Comparison of ENCODE assay signal across 38 cellular contexts in genomic region chr20:23570178-23570577, GRCh38. TPM values are rescaled to one million over a fixed set of nuclear protein-coding genes. Genes with fewer than 3 reads are reported as not detected.
"Had no signal": no experiment of that assay in that cellular context is flagged by ENCODE, and none has a peak within 500 bp of the region (broad histone marks: within the 10 kb centered on the region; RNA-seq: fewer than 3 reads in every experiment).

No MANE protein-coding gene starts in this region.

- H3K4me3 ChIP-seq: adrenal gland, ascending aorta, breast epithelium, cardiac muscle cell, coronary artery, dorsolateral prefrontal cortex, gastrocnemius medialis had no signal

- H3K36me3 Mint-ChIP-seq: activated CD4-positive, alpha-beta memory T cell treated with anti-CD3 and anti-CD28 coated beads for 36 hours; activated CD8-positive, alpha-beta memory T cell treated with anti-CD3 and anti-CD28 coated beads, Interleukin-2, amount 10 ng/mL, durations not matched to agents 7 days and 5 days; activated naive CD4-positive, alpha-beta T cell treated with anti-CD3 and anti-CD28 coated beads, Interleukin-2, amount 50 U/mL, for 24 hours; activated naive CD8-positive, alpha-beta T cell treated with anti-CD3 and anti-CD28 coated beads for 36 hours; brain had no signal

- H3K27me3 ChIP-seq: adrenal gland, ascending aorta, breast epithelium, cardiac muscle cell, foreskin keratinocyte, gastrocnemius medialis had no signal

- H3K27ac ChIP-seq: adrenal gland, ascending aorta, breast epithelium, cardiac muscle cell, coronary artery, dorsolateral prefrontal cortex, foreskin keratinocyte, gastrocnemius medialis, WERI-Rb-1 had no signal

- H3K9me3 ChIP-seq: ascending aorta, breast epithelium, gastrocnemius medialis had no signal

- H3K4me1 Mint-ChIP-seq: activated B cell treated with CpG ODN at 0.5 μM for 24 hours; activated CD8-positive, alpha-beta memory T cell treated with anti-CD3 and anti-CD28 coated beads, Interleukin-2, amount 10 ng/mL, durations not matched to agents 7 days and 5 days; activated naive CD4-positive, alpha-beta T cell treated with anti-CD3 and anti-CD28 coated beads, Interleukin-2, amount 50 U/mL, for 24 hours; activated naive CD8-positive, alpha-beta T cell treated with anti-CD3 and anti-CD28 coated beads for 36 hours; activated naive CD8-positive, alpha-beta T cell treated with anti-CD3 and anti-CD28 coated beads, Interleukin-2, amount 50 U/mL, for 24 hours; brain; T-helper 17 cell had no signal

- H3K4me1 ChIP-seq: ascending aorta, breast epithelium, foreskin keratinocyte, gastrocnemius medialis had no signal

- H3K4me3 Mint-ChIP-seq: activated B cell treated with CpG ODN at 0.5 μM for 24 hours; activated CD4-positive, alpha-beta memory T cell treated with anti-CD3 and anti-CD28 coated beads for 36 hours; activated CD8-positive, alpha-beta memory T cell treated with anti-CD3 and anti-CD28 coated beads, Interleukin-2, amount 10 ng/mL, durations not matched to agents 7 days and 5 days; activated CD8-positive, alpha-beta T cell treated with anti-CD3 and anti-CD28 coated beads, Interleukin-2, amount 10 ng/mL, durations not matched to agents 7 days and 5 days; activated naive CD4-positive, alpha-beta T cell treated with anti-CD3 and anti-CD28 coated beads for 36 hours; activated naive CD4-positive, alpha-beta T cell treated with anti-CD3 and anti-CD28 coated beads, Interleukin-2, amount 50 U/mL, for 24 hours; activated naive CD8-positive, alpha-beta T cell treated with anti-CD3 and anti-CD28 coated beads for 36 hours; activated naive CD8-positive, alpha-beta T cell treated with anti-CD3 and anti-CD28 coated beads, Interleukin-2, amount 50 U/mL, for 24 hours; activated T-helper 1 cell treated with anti-CD3 and anti-CD28 coated beads, Interleukin-12 subunit alpha, Interleukin-12 subunit beta, Interleukin-2, Interleukin-4 antibody, amounts not matched to agents 30 ng/mL and 10 ng/mL and 1 ng/mL, durations not matched to agents 14 hours and 24 hours and 36 hours; brain; central memory CD8-positive, alpha-beta T cell; dendritic cell treated with granulocyte-macrophage colony-stimulating factor and Interleukin-4, amounts not matched to agents 40 ng/mL and 50 ng/mL, for 4 days; endodermal cell; T-helper 17 cell; T-helper 2 cell treated with Interferon-gamma antibody and Interleukin-4, amounts not matched to agents 5 μg/mL and 100 μg/mL, for 36 hours had no signal

- H3K36me3 ChIP-seq: adrenal gland, ascending aorta, breast epithelium, cardiac muscle cell, gastrocnemius medialis, WERI-Rb-1 had no signal

- ATAC-seq: activated CD8-positive, alpha-beta memory T cell treated with anti-CD3 and anti-CD28 coated beads, Interleukin-2, amount 10 ng/mL, durations not matched to agents 7 days and 5 days; activated CD8-positive, alpha-beta T cell treated with anti-CD3 and anti-CD28 coated beads, Interleukin-2, amount 10 ng/mL, durations not matched to agents 7 days and 5 days; activated naive CD8-positive, alpha-beta T cell treated with anti-CD3 and anti-CD28 coated beads, Interleukin-2, amount 50 U/mL, for 24 hours; esophagus mucosa; foreskin keratinocyte; gastrocnemius medialis; T-helper 17 cell had no signal

- H3K27me3 Mint-ChIP-seq: activated naive CD8-positive, alpha-beta T cell treated with anti-CD3 and anti-CD28 coated beads for 36 hours had no signal

- DNase-seq: activated B cell treated with CpG ODN at 0.5 μM for 24 hours; activated CD4-positive, alpha-beta memory T cell treated with anti-CD3 and anti-CD28 coated beads for 36 hours; activated CD4-positive, alpha-beta T cell treated with anti-CD3 and anti-CD28 coated beads for 48 hours; activated CD8-positive, alpha-beta memory T cell treated with anti-CD3 and anti-CD28 coated beads, Interleukin-2, amount 50 U/mL, for 4 hours; activated CD8-positive, alpha-beta T cell treated with anti-CD3 and anti-CD28 coated beads, Interleukin-2, amount 10 ng/mL, durations not matched to agents 7 days and 5 days; activated effector memory CD4-positive, alpha-beta T cell treated with anti-CD3 and anti-CD28 coated beads, Interleukin-2, amount 50 U/mL, for 16 hours; activated naive CD4-positive, alpha-beta T cell treated with anti-CD3 and anti-CD28 coated beads for 36 hours; activated naive CD8-positive, alpha-beta T cell treated with anti-CD3 and anti-CD28 coated beads for 36 hours; activated naive CD8-positive, alpha-beta T cell treated with anti-CD3 and anti-CD28 coated beads, Interleukin-2, amount 50 U/mL, for 24 hours; activated T-cell treated with anti-CD3 and anti-CD28 coated beads, Interleukin-2, amount 50 U/mL, for 1 hour; activated T-cell treated with anti-CD3 and anti-CD28 coated beads, Interleukin-2, amount 50 U/mL, for 48 hours; dorsolateral prefrontal cortex; effector memory CD4-positive, alpha-beta T cell; endodermal cell; foreskin keratinocyte; gastrocnemius medialis; glutamatergic neuron; T-helper 1 cell; T-helper 17 cell; T1000; WERI-Rb-1 had no signal

- H3K27ac Mint-ChIP-seq: activated B cell treated with CpG ODN at 0.5 μM for 24 hours; activated CD4-positive, alpha-beta memory T cell treated with anti-CD3 and anti-CD28 coated beads for 36 hours; activated CD8-positive, alpha-beta memory T cell treated with anti-CD3 and anti-CD28 coated beads, Interleukin-2, amount 10 ng/mL, durations not matched to agents 7 days and 5 days; activated CD8-positive, alpha-beta T cell treated with anti-CD3 and anti-CD28 coated beads, Interleukin-2, amount 10 ng/mL, durations not matched to agents 7 days and 5 days; activated naive CD4-positive, alpha-beta T cell treated with anti-CD3 and anti-CD28 coated beads for 36 hours; activated naive CD8-positive, alpha-beta T cell treated with anti-CD3 and anti-CD28 coated beads for 36 hours; activated naive CD8-positive, alpha-beta T cell treated with anti-CD3 and anti-CD28 coated beads, Interleukin-2, amount 50 U/mL, for 24 hours; activated T-helper 1 cell treated with anti-CD3 and anti-CD28 coated beads, Interleukin-12 subunit alpha, Interleukin-12 subunit beta, Interleukin-2, Interleukin-4 antibody, amounts not matched to agents 30 ng/mL and 10 ng/mL and 1 ng/mL, durations not matched to agents 14 hours and 24 hours and 36 hours; activated T-helper 2 cell treated with anti-CD3 and anti-CD28 coated beads, Interferon-gamma antibody, Interleukin-2, Interleukin-4, amounts not matched to agents 10 μg/mL and 5 μg/mL and 100 μg/mL, durations not matched to agents 14 hours and 24 hours and 36 hours; brain; dendritic cell treated with granulocyte-macrophage colony-stimulating factor and Interleukin-4, amounts not matched to agents 40 ng/mL and 50 ng/mL, for 4 days; endodermal cell; T-helper 17 cell; T-helper 2 cell treated with Interferon-gamma antibody and Interleukin-4, amounts not matched to agents 5 μg/mL and 100 μg/mL, for 36 hours had no signal

- H3K9me3 Mint-ChIP-seq: activated B cell treated with CpG ODN at 0.5 μM for 24 hours; activated CD4-positive, alpha-beta memory T cell treated with anti-CD3 and anti-CD28 coated beads for 36 hours; activated naive CD4-positive, alpha-beta T cell treated with anti-CD3 and anti-CD28 coated beads for 36 hours; activated naive CD4-positive, alpha-beta T cell treated with anti-CD3 and anti-CD28 coated beads, Interleukin-2, amount 50 U/mL, for 24 hours; activated naive CD8-positive, alpha-beta T cell treated with anti-CD3 and anti-CD28 coated beads for 36 hours; activated naive CD8-positive, alpha-beta T cell treated with anti-CD3 and anti-CD28 coated beads, Interleukin-2, amount 50 U/mL, for 24 hours; activated T-helper 1 cell treated with anti-CD3 and anti-CD28 coated beads, Interleukin-12 subunit alpha, Interleukin-12 subunit beta, Interleukin-2, Interleukin-4 antibody, amounts not matched to agents 30 ng/mL and 10 ng/mL and 1 ng/mL, durations not matched to agents 14 hours and 24 hours and 36 hours; activated T-helper 2 cell treated with anti-CD3 and anti-CD28 coated beads, Interferon-gamma antibody, Interleukin-2, Interleukin-4, amounts not matched to agents 10 μg/mL and 5 μg/mL and 100 μg/mL, durations not matched to agents 14 hours and 24 hours and 36 hours; central memory CD8-positive, alpha-beta T cell; dendritic cell treated with granulocyte-macrophage colony-stimulating factor and Interleukin-4, amounts not matched to agents 40 ng/mL and 50 ng/mL, for 4 days; T-helper 2 cell treated with Interferon-gamma antibody and Interleukin-4, amounts not matched to agents 5 μg/mL and 100 μg/mL, for 36 hours had no signal

RNA-seq across cellular contexts. Expression of gene CST9L, which starts 1.9 kb away (rescaled TPM):
- total RNA-seq: activated B cell treated with CpG ODN at 0.5 μM for 24 hours; activated CD4-positive, alpha-beta memory T cell treated with anti-CD3 and anti-CD28 coated beads for 36 hours; activated CD8-positive, alpha-beta memory T cell treated with anti-CD3 and anti-CD28 coated beads for 36 hours; activated CD8-positive, alpha-beta memory T cell treated with anti-CD3 and anti-CD28 coated beads, Interleukin-2, amount 10 ng/mL, durations not matched to agents 7 days and 5 days; activated CD8-positive, alpha-beta T cell treated with anti-CD3 and anti-CD28 coated beads, Interleukin-2, amount 10 ng/mL, durations not matched to agents 7 days and 5 days; activated naive CD4-positive, alpha-beta T cell treated with anti-CD3 and anti-CD28 coated beads for 36 hours; activated naive CD8-positive, alpha-beta T cell treated with anti-CD3 and anti-CD28 coated beads for 36 hours; activated T-helper 1 cell treated with anti-CD3 and anti-CD28 coated beads, Interleukin-12 subunit alpha, Interleukin-12 subunit beta, Interleukin-2, Interleukin-4 antibody, amounts not matched to agents 30 ng/mL and 10 ng/mL and 1 ng/mL, durations not matched to agents 14 hours and 24 hours and 36 hours; activated T-helper 2 cell treated with anti-CD3 and anti-CD28 coated beads, Interferon-gamma antibody, Interleukin-2, Interleukin-4, amounts not matched to agents 10 μg/mL and 5 μg/mL and 100 μg/mL, durations not matched to agents 14 hours and 24 hours and 36 hours; adrenal gland; ascending aorta; breast epithelium; cardiac muscle cell; cerebellum; dorsolateral prefrontal cortex; endodermal cell; epithelial cell of proximal tubule; esophagus mucosa; foreskin keratinocyte; gastrocnemius medialis; T-helper 17 cell had no signal
- polyA plus RNA-seq: adrenal gland, cardiac muscle cell, foreskin keratinocyte had no signal

RNA-seq across cellular contexts. Expression of gene CST9, which starts 35.5 kb away (rescaled TPM):
- total RNA-seq: activated B cell treated with CpG ODN at 0.5 μM for 24 hours; activated CD4-positive, alpha-beta memory T cell treated with anti-CD3 and anti-CD28 coated beads for 36 hours; activated CD8-positive, alpha-beta memory T cell treated with anti-CD3 and anti-CD28 coated beads for 36 hours; activated CD8-positive, alpha-beta memory T cell treated with anti-CD3 and anti-CD28 coated beads, Interleukin-2, amount 10 ng/mL, durations not matched to agents 7 days and 5 days; activated CD8-positive, alpha-beta T cell treated with anti-CD3 and anti-CD28 coated beads, Interleukin-2, amount 10 ng/mL, durations not matched to agents 7 days and 5 days; activated naive CD4-positive, alpha-beta T cell treated with anti-CD3 and anti-CD28 coated beads for 36 hours; activated naive CD8-positive, alpha-beta T cell treated with anti-CD3 and anti-CD28 coated beads for 36 hours; activated T-helper 1 cell treated with anti-CD3 and anti-CD28 coated beads, Interleukin-12 subunit alpha, Interleukin-12 subunit beta, Interleukin-2, Interleukin-4 antibody, amounts not matched to agents 30 ng/mL and 10 ng/mL and 1 ng/mL, durations not matched to agents 14 hours and 24 hours and 36 hours; activated T-helper 2 cell treated with anti-CD3 and anti-CD28 coated beads, Interferon-gamma antibody, Interleukin-2, Interleukin-4, amounts not matched to agents 10 μg/mL and 5 μg/mL and 100 μg/mL, durations not matched to agents 14 hours and 24 hours and 36 hours; adrenal gland; ascending aorta; cardiac muscle cell; cerebellum; endodermal cell; epithelial cell of proximal tubule; esophagus mucosa; foreskin keratinocyte; gastrocnemius medialis; T-helper 17 cell had no signal
- polyA plus RNA-seq: adrenal gland, cardiac muscle cell, foreskin keratinocyte had no signal
